In genomic region chr18:51153659-51154371, GRCh38 we compare ENCODE assay signal across 8 cellular contexts. TPM values are rescaled to one million over a fixed set of nuclear protein-coding genes. Genes with fewer than 3 reads are reported as not detected.
DNase-seq lines count a peak whose midpoint lies in the region; ATAC-seq, FAIRE-seq and TF ChIP-seq lines count a peak whose summit lies in the region.

No MANE protein-coding gene starts in this region.

- H3K4me3 Mint-ChIP-seq in CD14-positive monocyte (peak overlapping the region; percentile 48 to 53), HFFc6 (no peak overlapping the region)

- H3K36me3 ChIP-seq in small intestine (ENCODE audit: control insufficient read depth in 2 of 2, insufficient read depth in 2 of 2, low read length in 2 of 2) = no peaks in the 10 kb centered on the region

- 63 to 70% (median 65%) methylated on average over 19 of the region's 19 CpGs for WGBS in small intestine, 3 donors

- intact Hi-C loops in CD14-positive monocyte (cut with micrococcal nuclease) = no loop called here

- TF ChIP-seq CTCF in CD14-positive monocyte (IDR thresholded peaks at IDR 0.05) (no peak), HFFc6 (IDR thresholded peaks at IDR 0.05) (no peak)

- DNase-seq in CD14-positive monocyte (ENCODE audit: low spot score) (no peak), activated T-helper 1 cell treated with Interleukin-2 at 50 U/mL for 16 hours (ENCODE audit: low read depth) (peak; percentile 25), HFFc6 (no peak), small intestine (no peak), Ammon's horn (ENCODE audit: low spot score) (no peak)
- DNase-seq in stimulated activated CD4-positive, alpha-beta T cell treated with anti-CD3 and anti-CD28 coated beads, Interleukin-4, amount 100 ng/mL, for 1 hour = peak; percentile 50

- H3K4me1 ChIP-seq in small intestine (ENCODE audit: control insufficient read depth in 2 of 2, insufficient read depth in 1 of 2, low read depth in 1 of 2, low read length in 1 of 2) = peaks cover 0 to 4% of the 10 kb centered on the region in 2 donors

- H3K4me1 Mint-ChIP-seq in CD14-positive monocyte (peaks cover 23% of the 10 kb centered on the region), HFFc6 (ENCODE audit: low read depth) (peaks cover 9% of the 10 kb centered on the region; the same call in 1 of the 2 replicates)

- H3K9me3 Mint-ChIP-seq in CD14-positive monocyte = peaks cover 0 to 3% (median 0%) of the 10 kb centered on the region in 7 donors
- no peaks in the 10 kb centered on the region for H3K9me3 Mint-ChIP-seq in HFFc6

- H3K9me3 ChIP-seq in small intestine (ENCODE audit: control insufficient read depth, low read depth) = no peaks in the 10 kb centered on the region

- H3K27me3 Mint-ChIP-seq in CD14-positive monocyte (ENCODE audit: low read depth in 3 of 3) = peaks cover 6 to 10% (median 7%) of the 10 kb centered on the region in 3 donors
- H3K27me3 Mint-ChIP-seq in HFFc6 (ENCODE audit: insufficient read depth) = peaks cover 7% of the 10 kb centered on the region

- peak; percentile 73 for ATAC-seq in GM19468 (IDR thresholded peaks at IDR 0.05; ENCODE audit: extremely low read depth, unreplicated experiment)
- ATAC-seq in HG03558 (IDR thresholded peaks at IDR 0.05; ENCODE audit: extremely low read depth, unreplicated experiment) = peak; percentile 59

- no peaks in the 10 kb centered on the region for H3K36me3 Mint-ChIP-seq in CD14-positive monocyte
- H3K36me3 Mint-ChIP-seq in HFFc6 (ENCODE audit: low read depth) = no peaks in the 10 kb centered on the region

- H3K27ac Mint-ChIP-seq in CD14-positive monocyte (peak overlapping the region in 1 of 7 donors; percentile 28), HFFc6 (no peak overlapping the region)

- no peak for FAIRE-seq in small intestine (lab: Jason Lieb, UNC)

- peak overlapping the region in 1 of 2 donors; percentile 91 for H3K27ac ChIP-seq in small intestine (ENCODE audit: low read depth in 1 of 2, low read length in 1 of 2)

- H3K4me3 ChIP-seq in small intestine (ENCODE audit: low read depth in 1 of 2, low read length in 2 of 2) = no peak overlapping the region

- H3K27me3 ChIP-seq in small intestine (ENCODE audit: control insufficient read depth in 2 of 2, insufficient read depth in 2 of 2, low read length in 2 of 2) = no peaks in the 10 kb centered on the region

RNA-seq across cellular contexts. Expression of gene MEX3C, which starts 43.7 kb away (rescaled TPM):
- polyA plus RNA-seq in CD14-positive monocyte (1 to 10 TPM; 2.3 to 5.2 TPM), small intestine (10 to 100 TPM in 1 of 3 donors, 1 to 10 TPM in 2; 8.9 to 18.5 (median 9.8) TPM)
- total RNA-seq in HFFc6 (2021; fragmentation: NEBNext Ultra II Directional; extraction: Animal tissue kit (Norgen Biotek cat#: 25700)) = 10 to 100 TPM; 31.2 to 39.3 (median 35.6) TPM

Comparison
In these comparisons a context has a peak if more than half of its experiments do, and no peak if none do; other contexts are left out.
1. DNase-seq: peak in activated T-helper 1 cell treated with Interleukin-2 at 50 U/mL for 16 hours (single experiment) and stimulated activated CD4-positive, alpha-beta T cell treated with anti-CD3 and anti-CD28 coated beads, Interleukin-4, amount 100 ng/mL, for 1 hour (single experiment); none in CD14-positive monocyte (single experiment), HFFc6 (single experiment), small intestine (single experiment) and Ammon's horn (single experiment).